In the genomic region with DNA sequence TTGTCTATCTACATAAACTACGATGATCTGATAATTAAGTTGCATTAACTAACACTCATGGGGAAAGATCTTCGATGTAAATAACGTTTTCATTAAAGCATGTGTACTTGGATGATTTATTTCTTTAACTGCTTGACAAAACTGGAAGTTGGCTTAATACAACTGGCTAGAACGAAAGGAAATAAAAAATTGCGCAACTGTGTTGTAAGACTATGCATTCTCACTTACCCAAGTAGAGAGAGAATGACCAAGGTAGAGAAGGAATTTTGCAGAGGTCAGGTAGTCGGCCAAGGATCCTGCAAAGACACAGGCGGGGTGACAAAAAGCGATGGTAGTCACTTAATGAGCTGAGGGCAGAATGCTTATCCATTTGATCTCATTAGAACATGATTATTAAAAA, we compare ENCODE assay signal across 8 cellular contexts.
DNase-seq lines count a peak whose midpoint lies in the region; ATAC-seq lines count a peak whose summit lies in the region.

No MANE protein-coding gene starts in this region.

- no peak overlapping the region for H3K27ac ChIP-seq in duodenal mucosa (ENCODE audit: low read depth, low read length)
- peak overlapping the region; percentile 95 for H3K27ac ChIP-seq in muscle layer of duodenum (ENCODE audit: low read length)

- no peak overlapping the region for H3K27ac Mint-ChIP-seq in stimulated activated naive CD8-positive, alpha-beta T cell treated with anti-CD3 and anti-CD28 coated beads, Interleukin-15, Interleukin-2, amounts not matched to agents 100 ng/mL and 50 ng/mL, for 24 hours
- H3K27ac Mint-ChIP-seq in stimulated activated naive CD8-positive, alpha-beta T cell treated with anti-CD3 and anti-CD28 coated beads, Interleukin-15, amount 100 ng/mL, for 72 hours, result no peak overlapping the region

- peak overlapping the region; percentile 81 to 96 for H3K9ac ChIP-seq in duodenal mucosa (ENCODE audit: low read depth in 1 of 2, low read length in 2 of 2)

- H3K9me3 ChIP-seq in duodenal mucosa (ENCODE audit: control insufficient read depth in 1 of 2, low read length in 2 of 2) (no peaks in the 10 kb centered on the region), muscle layer of duodenum (ENCODE audit: control insufficient read depth in 1 of 2, low read length in 2 of 2) (no peaks in the 10 kb centered on the region)

- H3K9me3 Mint-ChIP-seq in stimulated activated naive CD8-positive, alpha-beta T cell treated with anti-CD3 and anti-CD28 coated beads, Interleukin-15, Interleukin-2, amounts not matched to agents 100 ng/mL and 50 ng/mL, for 24 hours, result no peaks in the 10 kb centered on the region
- H3K9me3 Mint-ChIP-seq in stimulated activated naive CD8-positive, alpha-beta T cell treated with anti-CD3 and anti-CD28 coated beads, Interleukin-15, amount 100 ng/mL, for 72 hours, result no peaks in the 10 kb centered on the region

- H3K4me3 ChIP-seq in duodenal mucosa (ENCODE audit: low read depth in 1 of 2, low read length in 2 of 2), result peak overlapping the region; percentile 92 to 96
- H3K4me3 ChIP-seq in muscle layer of duodenum (ENCODE audit: low read depth in 1 of 2, low read length in 2 of 2), result peak overlapping the region; percentile 81 to 97

- H3K4me3 Mint-ChIP-seq in stimulated activated naive CD8-positive, alpha-beta T cell treated with anti-CD3 and anti-CD28 coated beads, Interleukin-15, Interleukin-2, amounts not matched to agents 100 ng/mL and 50 ng/mL, for 24 hours, result peak overlapping the region; percentile 70
- peak overlapping the region in 1 of 2 donors; percentile 57 for H3K4me3 Mint-ChIP-seq in stimulated activated naive CD8-positive, alpha-beta T cell treated with anti-CD3 and anti-CD28 coated beads, Interleukin-15, amount 100 ng/mL, for 72 hours

- peaks cover 3 to 7% of the 10 kb centered on the region in 2 donors for H3K36me3 ChIP-seq in duodenal mucosa (ENCODE audit: control insufficient read depth in 1 of 2, insufficient read depth in 2 of 2, low read length in 2 of 2)
- peaks cover 0 to 3% of the 10 kb centered on the region in 2 donors for H3K36me3 ChIP-seq in muscle layer of duodenum (ENCODE audit: control insufficient read depth in 1 of 2, insufficient read depth in 2 of 2, low read length in 2 of 2)

- H3K27me3 Mint-ChIP-seq in stimulated activated naive CD8-positive, alpha-beta T cell treated with anti-CD3 and anti-CD28 coated beads, Interleukin-15, Interleukin-2, amounts not matched to agents 100 ng/mL and 50 ng/mL, for 24 hours, result peaks cover 46% of the 10 kb centered on the region
- peaks cover 27% of the 10 kb centered on the region for H3K27me3 Mint-ChIP-seq in stimulated activated naive CD8-positive, alpha-beta T cell treated with anti-CD3 and anti-CD28 coated beads, Interleukin-15, amount 100 ng/mL, for 72 hours

- H3K36me3 Mint-ChIP-seq in stimulated activated naive CD8-positive, alpha-beta T cell treated with anti-CD3 and anti-CD28 coated beads, Interleukin-15, Interleukin-2, amounts not matched to agents 100 ng/mL and 50 ng/mL, for 24 hours (ENCODE audit: low read depth), result no peaks in the 10 kb centered on the region

- no peak for DNase-seq in stimulated activated naive CD8-positive, alpha-beta T cell treated with anti-CD3 and anti-CD28 coated beads, Interleukin-15, amount 100 ng/mL, for 72 hours
- no peak for DNase-seq in NCI-H187 (lab: John Stamatoyannopoulos, UW)
- DNase-seq in stimulated activated CD4-positive, alpha-beta T cell treated with anti-CD3 and anti-CD28 coated beads, Interleukin-2, amount 100 ng/mL, for 24 hours, result no peak
- DNase-seq in foreskin melanocyte, result no peak

- H3K27me3 ChIP-seq in duodenal mucosa (ENCODE audit: control insufficient read depth in 1 of 2, insufficient read depth in 2 of 2, low read length in 2 of 2) (no peaks in the 10 kb centered on the region), muscle layer of duodenum (ENCODE audit: low read depth, low read length) (no peaks in the 10 kb centered on the region)

- peaks cover 22% of the 10 kb centered on the region for H3K4me1 Mint-ChIP-seq in stimulated activated naive CD8-positive, alpha-beta T cell treated with anti-CD3 and anti-CD28 coated beads, Interleukin-15, Interleukin-2, amounts not matched to agents 100 ng/mL and 50 ng/mL, for 24 hours (ENCODE audit: low read depth)
- H3K4me1 Mint-ChIP-seq in stimulated activated naive CD8-positive, alpha-beta T cell treated with anti-CD3 and anti-CD28 coated beads, Interleukin-15, amount 100 ng/mL, for 72 hours, result peaks cover 30% of the 10 kb centered on the region

- no peak for ATAC-seq in stimulated activated naive CD8-positive, alpha-beta T cell treated with anti-CD3 and anti-CD28 coated beads, Interleukin-15, amount 100 ng/mL, for 72 hours
- no peak for ATAC-seq in GM21619 (IDR thresholded peaks at IDR 0.05; ENCODE audit: unreplicated experiment)

- peaks cover 39% of the 10 kb centered on the region in 2 donors for H3K4me1 ChIP-seq in duodenal mucosa (ENCODE audit: control insufficient read depth in 1 of 2, insufficient read depth in 2 of 2, low read length in 2 of 2)
- peaks cover 9 to 29% of the 10 kb centered on the region in 2 donors for H3K4me1 ChIP-seq in muscle layer of duodenum (ENCODE audit: control insufficient read depth in 1 of 2, insufficient read depth in 2 of 2, low read length in 2 of 2)
